ENCODE assay signal across 27 cellular contexts in genomic region chr14:58307597-58308316, GRCh38.
"Had no signal": no experiment of that assay in that cellular context is flagged by ENCODE, and none has a peak within 500 bp of the region (broad histone marks: within the 10 kb centered on the region; RNA-seq: fewer than 3 reads in every experiment).

No MANE protein-coding gene starts in this region.

- H3K9me3 ChIP-seq: left lung, lower lobe of right lung, mucosa of descending colon, ovary, prostate gland, sigmoid colon, spleen, tibial nerve, uterus had no signal

- H3K4me3 Mint-ChIP-seq: mesothelial cell of epicardium; naive thymus-derived CD4-positive, alpha-beta T cell; natural killer cell treated with Interleukin-12 subunit alpha and Interleukin-12 subunit beta and Interleukin-15 and Interleukin-18, amount 100 ng/mL, for 72 hours; stimulated activated effector memory CD8-positive, alpha-beta T cell treated with anti-CD3 and anti-CD28 coated beads, Interleukin-12 subunit alpha, Interleukin-12 subunit beta, amount 100 ng/mL, for 72 hours; stimulated activated naive CD8-positive, alpha-beta T cell treated with anti-CD3 and anti-CD28 coated beads, Interleukin-15, Interleukin-2, amounts not matched to agents 100 ng/mL and 50 ng/mL, for 24 hours; type B pancreatic cell had no signal

- DNase-seq: hippocampal formation; kidney glomerular epithelial cell; left cardiac atrium; left lung; lower lobe of right lung; mammary epithelial cell; mesendoderm; mucosa of descending colon; naive thymus-derived CD4-positive, alpha-beta T cell; ovary; retina; sigmoid colon; small intestine; spleen; stimulated activated CD4-positive, alpha-beta T cell treated with anti-CD3 and anti-CD28 coated beads, Interleukin-4, amount 100 ng/mL, for 24 hours; stimulated activated naive CD4-positive, alpha-beta T cell; substantia nigra; uterus had no signal

- H3K27ac ChIP-seq: lower lobe of right lung, ovary, prostate gland, sigmoid colon, spleen, tibial nerve, uterus had no signal

- H3K4me1 ChIP-seq: lower lobe of right lung, prostate gland had no signal

- H3K9me3 Mint-ChIP-seq: mesothelial cell of epicardium; naive thymus-derived CD4-positive, alpha-beta T cell; natural killer cell treated with Interleukin-12 subunit alpha and Interleukin-12 subunit beta and Interleukin-15 and Interleukin-18, amount 100 ng/mL, for 72 hours; stimulated activated effector memory CD8-positive, alpha-beta T cell treated with anti-CD3 and anti-CD28 coated beads, Interleukin-12 subunit alpha, Interleukin-12 subunit beta, amount 100 ng/mL, for 72 hours; stimulated activated naive CD8-positive, alpha-beta T cell treated with anti-CD3 and anti-CD28 coated beads, Interleukin-15, Interleukin-2, amounts not matched to agents 100 ng/mL and 50 ng/mL, for 24 hours; type B pancreatic cell had no signal

- H3K27me3 Mint-ChIP-seq: naive thymus-derived CD4-positive, alpha-beta T cell; natural killer cell treated with Interleukin-12 subunit alpha and Interleukin-12 subunit beta and Interleukin-15 and Interleukin-18, amount 100 ng/mL, for 72 hours; stimulated activated naive CD8-positive, alpha-beta T cell treated with anti-CD3 and anti-CD28 coated beads, Interleukin-15, Interleukin-2, amounts not matched to agents 100 ng/mL and 50 ng/mL, for 24 hours; type B pancreatic cell had no signal

- H3K27me3 ChIP-seq: left lung, ovary, sigmoid colon, spleen, tibial nerve, uterus had no signal

- H3K36me3 ChIP-seq: ovary, prostate gland, uterus had no signal

- H3K27ac Mint-ChIP-seq: mesothelial cell of epicardium; natural killer cell treated with Interleukin-12 subunit alpha and Interleukin-12 subunit beta and Interleukin-15 and Interleukin-18, amount 100 ng/mL, for 72 hours; stimulated activated naive CD8-positive, alpha-beta T cell treated with anti-CD3 and anti-CD28 coated beads, Interleukin-15, Interleukin-2, amounts not matched to agents 100 ng/mL and 50 ng/mL, for 24 hours; type B pancreatic cell had no signal

- ATAC-seq: left cardiac atrium; left lung; lower lobe of right lung; mucosa of descending colon; naive thymus-derived CD4-positive, alpha-beta T cell; natural killer cell treated with Interleukin-12 subunit alpha and Interleukin-12 subunit beta and Interleukin-15 and Interleukin-18, amount 100 ng/mL, for 72 hours; right cardiac atrium; stimulated activated effector memory CD8-positive, alpha-beta T cell treated with anti-CD3 and anti-CD28 coated beads, Interleukin-12 subunit alpha, Interleukin-12 subunit beta, amount 100 ng/mL, for 72 hours had no signal

- FAIRE-seq: keratinocyte, small intestine had no signal

- H3K4me3 ChIP-seq: left lung, lower lobe of right lung, mucosa of descending colon, ovary, prostate gland, sigmoid colon, spleen, tibial nerve, uterus had no signal
